Comparison of ENCODE assay signal across 27 cellular contexts in genomic region chr10:77010430-77010829, GRCh38.
"Had no signal": no experiment of that assay in that cellular context is flagged by ENCODE, and none has a peak within 500 bp of the region (broad histone marks: within the 10 kb centered on the region; RNA-seq: fewer than 3 reads in every experiment).

No MANE protein-coding gene starts in this region.

- H3K9me3 Mint-ChIP-seq: effector memory CD8-positive, alpha-beta T cell; immature natural killer cell; memory B cell; nephron; neural progenitor cell; stimulated activated effector memory CD8-positive, alpha-beta T cell treated with anti-CD3 and anti-CD28 coated beads, Interleukin-12 subunit alpha, Interleukin-12 subunit beta, amount 100 ng/mL, for 72 hours had no signal

- H3K4me1 Mint-ChIP-seq: immature natural killer cell; naive thymus-derived CD4-positive, alpha-beta T cell; neural progenitor cell; stimulated activated effector memory CD8-positive, alpha-beta T cell treated with anti-CD3 and anti-CD28 coated beads, Interleukin-12 subunit alpha, Interleukin-12 subunit beta, amount 100 ng/mL, for 72 hours had no signal

- H3K4me1 ChIP-seq: lower lobe of right lung, neural progenitor cell, testis, uterus had no signal

- H3K27me3 Mint-ChIP-seq: memory B cell had no signal

- H3K4me3 Mint-ChIP-seq: effector memory CD8-positive, alpha-beta T cell; immature natural killer cell; memory B cell; naive thymus-derived CD4-positive, alpha-beta T cell; nephron; neural progenitor cell; stimulated activated effector memory CD8-positive, alpha-beta T cell treated with anti-CD3 and anti-CD28 coated beads, Interleukin-12 subunit alpha, Interleukin-12 subunit beta, amount 100 ng/mL, for 72 hours had no signal

- H3K9ac ChIP-seq: neural progenitor cell had no signal

- H3K27ac ChIP-seq: lower lobe of right lung, neural progenitor cell, testis, upper lobe of right lung had no signal

- H3K4me3 ChIP-seq: esophagus squamous epithelium, lower lobe of right lung, mucosa of descending colon, neural progenitor cell, psoas muscle, sigmoid colon, testis, transverse colon, upper lobe of right lung, uterus had no signal

- H3K27ac Mint-ChIP-seq: effector memory CD8-positive, alpha-beta T cell; immature natural killer cell; memory B cell; naive thymus-derived CD4-positive, alpha-beta T cell; neural progenitor cell; stimulated activated effector memory CD8-positive, alpha-beta T cell treated with anti-CD3 and anti-CD28 coated beads, Interleukin-12 subunit alpha, Interleukin-12 subunit beta, amount 100 ng/mL, for 72 hours had no signal

- H3K36me3 Mint-ChIP-seq: immature natural killer cell; memory B cell; naive thymus-derived CD4-positive, alpha-beta T cell; neural progenitor cell; stimulated activated effector memory CD8-positive, alpha-beta T cell treated with anti-CD3 and anti-CD28 coated beads, Interleukin-12 subunit alpha, Interleukin-12 subunit beta, amount 100 ng/mL, for 72 hours had no signal

- H3K27me3 ChIP-seq: esophagus squamous epithelium, neural progenitor cell, sigmoid colon, testis, transverse colon, upper lobe of right lung, uterus had no signal

- H3K9me3 ChIP-seq: esophagus squamous epithelium, lower lobe of right lung, mucosa of descending colon, psoas muscle, sigmoid colon, testis, transverse colon, upper lobe of right lung, uterus had no signal

- H3K4me2 ChIP-seq: neural progenitor cell had no signal

- DNase-seq: cortex of kidney; effector memory CD8-positive, alpha-beta T cell; erythroblast; esophagus squamous epithelium; foreskin melanocyte; hypothalamus; immature natural killer cell; left ventricle myocardium superior; lower lobe of right lung; mucosa of descending colon; naive thymus-derived CD4-positive, alpha-beta T cell; posterior cingulate gyrus; psoas muscle; right cardiac atrium; sigmoid colon; stimulated activated CD4-positive, alpha-beta T cell treated with anti-CD3 and anti-CD28 coated beads, Interleukin-2, amount 100 ng/mL, for 24 hours; stimulated activated CD4-positive, alpha-beta T cell treated with anti-CD3 and anti-CD28 coated beads, Interleukin-4, amount 100 ng/mL, for 24 hours; stimulated activated naive CD8-positive, alpha-beta T cell treated with anti-CD3 and anti-CD28 coated beads, Interleukin-15, Interleukin-2, amounts not matched to agents 100 U/mL and 50 U/mL, for 24 hours; substantia nigra; testis; transverse colon; upper lobe of right lung; uterus had no signal

- H3K36me3 ChIP-seq: esophagus squamous epithelium, lower lobe of right lung, neural progenitor cell, transverse colon, upper lobe of right lung, uterus had no signal

- H2AFZ ChIP-seq: neural progenitor cell had no signal

- ATAC-seq: effector memory CD8-positive, alpha-beta T cell; left ventricle myocardium superior; lower lobe of right lung; mucosa of descending colon; naive thymus-derived CD4-positive, alpha-beta T cell; psoas muscle; right cardiac atrium; stimulated activated effector memory CD8-positive, alpha-beta T cell treated with anti-CD3 and anti-CD28 coated beads, Interleukin-12 subunit alpha, Interleukin-12 subunit beta, amount 100 ng/mL, for 72 hours; stimulated activated naive CD8-positive, alpha-beta T cell treated with anti-CD3 and anti-CD28 coated beads, Interleukin-15, Interleukin-2, amounts not matched to agents 100 U/mL and 50 U/mL, for 24 hours; upper lobe of right lung had no signal
